ENCODE assay signal across 13 cellular contexts in genomic region chr16:57988929-57989328, GRCh38. TPM values are rescaled to one million over a fixed set of nuclear protein-coding genes. Genes with fewer than 3 reads are reported as not detected.
DNase-seq lines count a peak whose midpoint lies in the region; ATAC-seq, FAIRE-seq and TF ChIP-seq lines count a peak whose summit lies in the region.
"Had no signal": no experiment of that assay in that cellular context is flagged by ENCODE, and none has a peak within 500 bp of the region (broad histone marks: within the 10 kb centered on the region; RNA-seq: fewer than 3 reads in every experiment).

No MANE protein-coding gene starts in this region.

- H3K36me3 ChIP-seq in lower lobe of right lung: peaks cover 3% of the 10 kb centered on the region
- H3K36me3 ChIP-seq: pancreas had no signal

- H3K4me1 ChIP-seq in lower lobe of right lung: peaks cover 27% of the 10 kb centered on the region

- H3K36me3 Mint-ChIP-seq in WTC11: no peaks in the 10 kb centered on the region

- no peaks in the 10 kb centered on the region for H3K27me3 ChIP-seq in lower lobe of right lung (ENCODE audit: low read depth)
- H3K27me3 ChIP-seq: pancreas had no signal

- no peak for TF ChIP-seq CTCF in lower lobe of right lung (IDR thresholded peaks at IDR 0.05)
- no peak for TF ChIP-seq CTCF in WTC11 (IDR thresholded peaks at IDR 0.05)

- peaks cover 42% of the 10 kb centered on the region for H3K27me3 Mint-ChIP-seq in WTC11 (ENCODE audit: low read depth)
- H3K27me3 Mint-ChIP-seq: CD4-positive, alpha-beta T cell had no signal

- TF ChIP-seq POLR2A in GM12891 (IDR thresholded peaks at IDR 0.05; ENCODE audit: low read depth, low read length): no peak

- no peak overlapping the region for H3K27ac ChIP-seq in lower lobe of right lung
- H3K27ac ChIP-seq: pancreas had no signal

- DNase-seq in DMS53 (lab: John Stamatoyannopoulos, UW): peak; percentile 92
- DNase-seq in NCI-H2171 (lab: John Stamatoyannopoulos, UW): peak; percentile 7
- DNase-seq in cerebellar cortex (ENCODE audit: low spot score): peak; percentile 47
- peak; percentile 42 for DNase-seq in lower lobe of right lung
- DNase-seq in WTC11 (ENCODE audit: low spot score): no peak
- no peak for DNase-seq in stimulated activated CD4-positive, alpha-beta T cell treated with anti-CD3 and anti-CD28 coated beads, Interleukin-15, amount 100 ng/mL, for 24 hours
- DNase-seq in AML-193 (lab: John Stamatoyannopoulos, UW): no peak
- no peak for DNase-seq in GM12891 (ENCODE audit: insufficient read length, low spot score)
- DNase-seq: mesenchymal stem cell; NCI-H1092 treated with DMSO at 0.1 percent for 48 hours; stimulated activated naive CD4-positive, alpha-beta T cell treated with Interleukin-2 at 50 U/mL for 16 hours had no signal

- no peak overlapping the region for H3K27ac Mint-ChIP-seq in WTC11
- H3K27ac Mint-ChIP-seq: CD4-positive, alpha-beta T cell had no signal

- peaks cover 20% of the 10 kb centered on the region for H3K4me1 Mint-ChIP-seq in WTC11

- ATAC-seq in lower lobe of right lung (no peak), WTC11 (no peak)

- POLR2A ChIA-PET in WTC11 (lab: Charles Lee): no interaction called here

- no peak overlapping the region for H3K4me3 ChIP-seq in lower lobe of right lung
- H3K4me3 ChIP-seq: pancreas had no signal

- H3K9me3 Mint-ChIP-seq in WTC11: no peaks in the 10 kb centered on the region
- H3K9me3 Mint-ChIP-seq: CD4-positive, alpha-beta T cell had no signal

- CTCF ChIA-PET in WTC11 (lab: Charles Lee): interaction anchor here (0.6 to 2.2 kb wide), 3 partner anchors 56 to 213 kb away, joined by 3 to 5 read pairs (median 5); no protein-coding TSS in a partner anchor

- intact Hi-C loops in lower lobe of right lung (cut with DNase I): no loop called here

- no peaks in the 10 kb centered on the region for H3K9me3 ChIP-seq in lower lobe of right lung
- H3K9me3 ChIP-seq: pancreas had no signal

- no peak overlapping the region for H3K4me3 Mint-ChIP-seq in WTC11
- H3K4me3 Mint-ChIP-seq: CD4-positive, alpha-beta T cell had no signal

- FAIRE-seq in GM12891 (lab: Jason Lieb, UNC): no peak
- FAIRE-seq: pancreas had no signal

TF ChIP-seq in WTC11, 78 proteins besides CTCF, POLR2A, EP300 and RAD21 (continues in another document):
- TF ChIP-seq ZNF512 (CRISPR knock-in tag; IDR thresholded peaks at IDR 0.05; ENCODE audit: borderline replicate concordance) (no peak), AFF4 (CRISPR knock-in tag; IDR thresholded peaks at IDR 0.05; ENCODE audit: borderline replicate concordance) (no peak), ZNF317 (CRISPR knock-in tag; IDR thresholded peaks at IDR 0.05; ENCODE audit: borderline replicate concordance, low read depth) (no peak), ZNF423 (CRISPR knock-in tag; IDR thresholded peaks at IDR 0.05) (no peak), ZNF219 (CRISPR knock-in tag; IDR thresholded peaks at IDR 0.05; ENCODE audit: borderline replicate concordance) (no peak), FOXJ3 (CRISPR knock-in tag; IDR thresholded peaks at IDR 0.05; ENCODE audit: borderline replicate concordance) (no peak)

TF ChIP-seq in GM12891, 5 proteins besides CTCF, POLR2A, EP300 and RAD21:
- TF ChIP-seq POU2F2 (IDR thresholded peaks at IDR 0.05; ENCODE audit: low read depth, low read length) (no peak), POLR2AphosphoS5 (IDR thresholded peaks at IDR 0.05; ENCODE audit: low read depth, low read length) (no peak), PAX5 (IDR thresholded peaks at IDR 0.05; ENCODE audit: insufficient read depth, low read length, severe bottlenecking) (no peak), SPI1 (IDR thresholded peaks at IDR 0.05; ENCODE audit: low read depth, low read length) (no peak), TAF1 (IDR thresholded peaks at IDR 0.05; ENCODE audit: low read depth, low read length) (no peak)

RNA-seq across cellular contexts. Expression of gene ZNF319, which starts 11.5 kb away (rescaled TPM):
- 11.0 TPM for total RNA-seq in lower lobe of right lung
- total RNA-seq in WTC11 (2021): 4.6 to 5.5 TPM (median 5.3 TPM) in 3 replicates
- polyA plus RNA-seq in GM12891 (2012; ENCODE audit: low read depth, missing spikeins): 3.1 TPM

RNA-seq across cellular contexts. Expression of gene USB1, which starts 12.3 kb away (rescaled TPM):
- total RNA-seq in lower lobe of right lung (39.9 TPM), WTC11 (2021) (67.1 to 75.2 TPM (median 69.6 TPM) in 3 replicates)
- 23.0 TPM for polyA plus RNA-seq in GM12891 (2012; ENCODE audit: low read depth, missing spikeins)

RNA-seq across cellular contexts. Expression of gene CNGB1, which starts 18.0 kb away (rescaled TPM):
- total RNA-seq in lower lobe of right lung (0.35 TPM), WTC11 (2021) (not detected in 3 replicates)
- polyA plus RNA-seq in GM12891 (2012; ENCODE audit: low read depth, missing spikeins): not detected
- total RNA-seq: CD4-positive, alpha-beta T cell had no signal

RNA-seq across cellular contexts. Expression of gene MMP15, which starts 36.6 kb away (rescaled TPM):
- 21.5 TPM for total RNA-seq in lower lobe of right lung
- total RNA-seq in WTC11 (2021): 55.5 to 60.7 TPM (median 58.2 TPM) in 3 replicates
- polyA plus RNA-seq in GM12891 (2012; ENCODE audit: low read depth, missing spikeins): 0.03 TPM

Comparison
In these comparisons a context has a peak if more than half of its experiments do, and no peak if none do; other contexts are left out.
1. DNase-seq: peak in DMS53 (single experiment), NCI-H2171 (single experiment), cerebellar cortex (single experiment) and lower lobe of right lung (single experiment); none in WTC11 (single experiment), stimulated activated CD4-positive, alpha-beta T cell treated with anti-CD3 and anti-CD28 coated beads, Interleukin-15, amount 100 ng/mL, for 24 hours (single experiment), AML-193 (0 of 2) and GM12891 (single experiment).